7 cellular contexts compared by ENCODE assay signal in genomic region chr1:29236743-29236992, GRCh38.
DNase-seq lines count a peak whose midpoint lies in the region; ATAC-seq and TF ChIP-seq lines count a peak whose summit lies in the region.

No MANE protein-coding gene starts in this region.

- H3K9me3 Mint-ChIP-seq in stimulated activated effector memory CD8-positive, alpha-beta T cell treated with anti-CD3 and anti-CD28 coated beads, Interleukin-12 subunit alpha, Interleukin-12 subunit beta, amount 100 ng/mL, for 72 hours: no peaks in the 10 kb centered on the region

- peak overlapping the region; percentile 15 for H3K27ac Mint-ChIP-seq in stimulated activated effector memory CD8-positive, alpha-beta T cell treated with anti-CD3 and anti-CD28 coated beads, Interleukin-12 subunit alpha, Interleukin-12 subunit beta, amount 100 ng/mL, for 72 hours

- H3K36me3 ChIP-seq in HAP-1 (replicated peaks) (no peaks in the 10 kb centered on the region; the same call in 1 of the 2 replicates), WERI-Rb-1 (no peaks in the 10 kb centered on the region)

- H3K27me3 ChIP-seq in HAP-1 (ENCODE audit: low read depth): no peaks in the 10 kb centered on the region
- H3K27me3 ChIP-seq in WERI-Rb-1 (ENCODE audit: insufficient read depth, low read depth, severe bottlenecking): no peaks in the 10 kb centered on the region

- in situ Hi-C loops in HAP-1 (cut with MboI; ENCODE audit: low sequenced_read_pairs): loop anchor here (5.0 to 25.0 kb wide), 3 partner anchors 1148 to 1676 kb away; partner anchors contain the start of gene SDC3

- DNase-seq in HAP-1 (ENCODE audit: low spot score in 2 of 2) (no peak), WERI-Rb-1 (no peak)
- DNase-seq in stimulated activated effector memory CD8-positive, alpha-beta T cell treated with anti-CD3 and anti-CD28 coated beads, Interleukin-12 subunit alpha, Interleukin-12 subunit beta, amount 100 ng/mL, for 72 hours (ENCODE audit: low spot score in 2 of 2): no peak

- H3K4me1 Mint-ChIP-seq in stimulated activated effector memory CD8-positive, alpha-beta T cell treated with anti-CD3 and anti-CD28 coated beads, Interleukin-12 subunit alpha, Interleukin-12 subunit beta, amount 100 ng/mL, for 72 hours: peaks cover 22% of the 10 kb centered on the region

- H3K36me3 Mint-ChIP-seq in stimulated activated effector memory CD8-positive, alpha-beta T cell treated with anti-CD3 and anti-CD28 coated beads, Interleukin-12 subunit alpha, Interleukin-12 subunit beta, amount 100 ng/mL, for 72 hours: peaks cover 8% of the 10 kb centered on the region

- no peak for ATAC-seq in stimulated activated effector memory CD8-positive, alpha-beta T cell treated with anti-CD3 and anti-CD28 coated beads, Interleukin-12 subunit alpha, Interleukin-12 subunit beta, amount 100 ng/mL, for 72 hours
- ATAC-seq in GM19328 (IDR thresholded peaks at IDR 0.05; ENCODE audit: unreplicated experiment) (no peak), GM18870 (IDR thresholded peaks at IDR 0.05; ENCODE audit: unreplicated experiment) (no peak), HG03460 (IDR thresholded peaks at IDR 0.05; ENCODE audit: unreplicated experiment) (no peak)

- no peaks in the 10 kb centered on the region for H3K9me3 ChIP-seq in HAP-1
- H3K9me3 ChIP-seq in WERI-Rb-1 (ENCODE audit: severe bottlenecking): no peaks in the 10 kb centered on the region

- peaks cover 19% of the 10 kb centered on the region for H3K4me1 ChIP-seq in HAP-1

- peak overlapping the region; percentile 86 for H3K4me3 ChIP-seq in HAP-1
- H3K4me3 ChIP-seq in WERI-Rb-1 (ENCODE audit: low read depth, low read length): peak overlapping the region; percentile 86
- H3K4me3 ChIP-seq in iPS-11a (ENCODE audit: low read depth, low read length): peak overlapping the region; percentile 71

- no peak for TF ChIP-seq CTCF in WERI-Rb-1 (IDR thresholded peaks at IDR 0.05; ENCODE audit: low read depth, low read length)

- peak overlapping the region; percentile 76 for H3K4me3 Mint-ChIP-seq in stimulated activated effector memory CD8-positive, alpha-beta T cell treated with anti-CD3 and anti-CD28 coated beads, Interleukin-12 subunit alpha, Interleukin-12 subunit beta, amount 100 ng/mL, for 72 hours

- H3K27ac ChIP-seq in WERI-Rb-1: peak overlapping the region; percentile 62
